In genomic region chr1:53951697-53952096, GRCh38 we compare ENCODE assay signal across 21 cellular contexts. TPM values are rescaled to one million over a fixed set of nuclear protein-coding genes. Genes with fewer than 3 reads are reported as not detected.
DNase-seq lines count a peak whose midpoint lies in the region; ATAC-seq and TF ChIP-seq lines count a peak whose summit lies in the region.
"Had no signal": no experiment of that assay in that cellular context is flagged by ENCODE, and none has a peak within 500 bp of the region (broad histone marks: within the 10 kb centered on the region; RNA-seq: fewer than 3 reads in every experiment).

No MANE protein-coding gene starts in this region.

- no peak overlapping the region for H3K4me3 ChIP-seq in BE2C (ENCODE audit: low read depth, low read length)
- H3K4me3 ChIP-seq in mesendoderm (ENCODE audit: low read length) = no peak overlapping the region
- H3K4me3 ChIP-seq: A549; BLaER1 treated with 17β-estradiol and CSF1 and Interleukin-3, amounts not matched to agents 10 nM and 100 nM; MG63; SJCRH30 had no signal

- no peak overlapping the region for H2BK5ac ChIP-seq in mesendoderm (ENCODE audit: low read length)

- no peak overlapping the region for H3K4me2 ChIP-seq in mesendoderm (ENCODE audit: low read length)
- H3K4me2 ChIP-seq: A549; BLaER1 treated with 17β-estradiol and CSF1 and Interleukin-3, amounts not matched to agents 10 nM and 100 nM had no signal

- no peak overlapping the region for H3K4ac ChIP-seq in mesendoderm (ENCODE audit: low read depth, low read length)

- H3K18ac ChIP-seq in mesendoderm (ENCODE audit: low read length) = no peak overlapping the region

- H3K36me3 ChIP-seq in BE2C (no peaks in the 10 kb centered on the region), mesendoderm (ENCODE audit: control insufficient read depth, insufficient read depth, low read length) (no peaks in the 10 kb centered on the region)

- H3K36me3 Mint-ChIP-seq in WTC11 = peaks cover 24% of the 10 kb centered on the region

- H3K79me1 ChIP-seq in mesendoderm (ENCODE audit: low read length) = peaks cover 20% of the 10 kb centered on the region

- no peak overlapping the region for H2BK120ac ChIP-seq in mesendoderm (ENCODE audit: low read depth, low read length)

- H3K56ac ChIP-seq in mesendoderm (ENCODE audit: low read length) = no peak overlapping the region

- H3K27me3 ChIP-seq in BE2C (no peaks in the 10 kb centered on the region), mesendoderm (ENCODE audit: insufficient read depth, low read length, poor library complexity) (no peaks in the 10 kb centered on the region)
- H3K27me3 ChIP-seq: BLaER1 treated with 17β-estradiol and CSF1 and Interleukin-3, amounts not matched to agents 10 nM and 100 nM; MG63; SJCRH30 had no signal

- H2BK15ac ChIP-seq in mesendoderm (replicated peaks; ENCODE audit: low read depth) = no peak overlapping the region

- H3K27ac ChIP-seq in mesendoderm (ENCODE audit: low read depth, low read length) = no peak overlapping the region
- H3K27ac ChIP-seq in caudate nucleus (ENCODE audit: low read depth, low read length) = no peak overlapping the region
- H3K27ac ChIP-seq: A549; BLaER1 treated with 17β-estradiol and CSF1 and Interleukin-3, amounts not matched to agents 10 nM and 100 nM; SJCRH30 had no signal

- no peaks in the 10 kb centered on the region for H3K27me3 Mint-ChIP-seq in WTC11 (ENCODE audit: low read depth)
- H3K27me3 Mint-ChIP-seq: CD8-positive, alpha-beta memory T cell had no signal

- no peak overlapping the region for H3K9ac ChIP-seq in mesendoderm (ENCODE audit: low read length)

- CTCF ChIA-PET in WTC11 (lab: Charles Lee) = interaction anchor here (1.2 to 3.1 kb wide), 3 partner anchors 40 to 91 kb away, joined by 5 to 18 read pairs (median 11); no protein-coding TSS in a partner anchor

- WGBS in mesendoderm (ENCODE audit: extremely low coverage, insufficient coverage, low lambda C conversion rate) = no CpG with 5 or more reads among the region's 5 CpGs

- H3K4me1 ChIP-seq in BE2C = no peaks in the 10 kb centered on the region
- peaks cover 3% of the 10 kb centered on the region for H3K4me1 ChIP-seq in mesendoderm (ENCODE audit: control insufficient read depth, low read depth, low read length)

- peak overlapping the region; percentile 92 for H3K27ac Mint-ChIP-seq in WTC11

- no peaks in the 10 kb centered on the region for H3K9me3 Mint-ChIP-seq in WTC11
- H3K9me3 Mint-ChIP-seq: CD8-positive, alpha-beta memory T cell had no signal

- no peaks in the 10 kb centered on the region for H3K9me3 ChIP-seq in BE2C
- H3K9me3 ChIP-seq: A549; BLaER1 treated with 17β-estradiol and CSF1 and Interleukin-3, amounts not matched to agents 10 nM and 100 nM; MG63; SJCRH30 had no signal

- no peak overlapping the region for H2AK5ac ChIP-seq in mesendoderm (ENCODE audit: low read length)

- no peak overlapping the region for H3K23ac ChIP-seq in mesendoderm (ENCODE audit: low read length)

- peaks cover 21% of the 10 kb centered on the region for H3K79me2 ChIP-seq in mesendoderm (ENCODE audit: control insufficient read depth, insufficient read depth, low read length)

- no peak overlapping the region for H3K4me3 Mint-ChIP-seq in WTC11
- H3K4me3 Mint-ChIP-seq: CD8-positive, alpha-beta memory T cell had no signal

- DNase-seq in BE2C (peak; percentile 5), NCI-H82 (lab: John Stamatoyannopoulos, UW) (peak; percentile 88), WTC11 (ENCODE audit: low spot score) (no peak), mesendoderm (peak; percentile 44), caudate nucleus (lab: John Stamatoyannopoulos, UW) (no peak), GM10266 (ENCODE audit: extremely low spot score) (no peak), NCI-H69 (lab: John Stamatoyannopoulos, UW) (no peak)
- DNase-seq: CD8-positive, alpha-beta memory T cell; MG63; NCI-H1092; NCI-H1436 treated with DMSO at 0.1 percent for 48 hours; NCI-H2029; NCI-H446; PC-3; SJCRH30; SW 1271 had no signal

- TF ChIP-seq CTCF in BE2C (IDR thresholded peaks at IDR 0.05; ENCODE audit: low read depth, low read length) (no peak), WTC11 (IDR thresholded peaks at IDR 0.05) (no peak), GM10266 (IDR thresholded peaks at IDR 0.05; ENCODE audit: control insufficient read depth, insufficient read depth, low read depth, missing control alignments) (no peak)

- no peak overlapping the region for H4K5ac ChIP-seq in mesendoderm (ENCODE audit: low read length)

- POLR2A ChIA-PET in WTC11 (lab: Charles Lee) = no interaction called here

- ATAC-seq in WTC11 (no peak), HG03039 (IDR thresholded peaks at IDR 0.05; ENCODE audit: unreplicated experiment) (no peak)
- ATAC-seq: A549, PC-3 had no signal

- no peak overlapping the region for H4K8ac ChIP-seq in mesendoderm (ENCODE audit: low read depth, low read length)

- peaks cover 49% of the 10 kb centered on the region for H3K4me1 Mint-ChIP-seq in WTC11

TF ChIP-seq in WTC11, 78 proteins besides CTCF, POLR2A, EP300 and RAD21 (continues in another document):
- TF ChIP-seq ETV6 (CRISPR knock-in tag; IDR thresholded peaks at IDR 0.05) = no peak
- no peak for TF ChIP-seq MLX (CRISPR knock-in tag; IDR thresholded peaks at IDR 0.05)
- no peak for TF ChIP-seq SP1 (CRISPR knock-in tag; conservative IDR thresholded peaks at IDR 0.05)
- no peak for TF ChIP-seq FOXK1 (CRISPR knock-in tag; IDR thresholded peaks at IDR 0.05)
- TF ChIP-seq OVOL2 (CRISPR knock-in tag; IDR thresholded peaks at IDR 0.05; ENCODE audit: borderline replicate concordance) = no peak
- no peak for TF ChIP-seq NR2C2 (CRISPR knock-in tag; IDR thresholded peaks at IDR 0.05)
- no peak for TF ChIP-seq TEAD4 (CRISPR knock-in tag; IDR thresholded peaks at IDR 0.05)
- no peak for TF ChIP-seq IRF2 (CRISPR knock-in tag; IDR thresholded peaks at IDR 0.05; ENCODE audit: borderline replicate concordance, low read depth)
- no peak for TF ChIP-seq ELF4 (CRISPR knock-in tag; IDR thresholded peaks at IDR 0.05; ENCODE audit: low read depth)
- TF ChIP-seq ARID4B (CRISPR knock-in tag; IDR thresholded peaks at IDR 0.05; ENCODE audit: borderline replicate concordance) = no peak

RNA-seq across cellular contexts. Expression of gene LRRC42, which starts 5.5 kb away (rescaled TPM):
- polyA plus RNA-seq in BE2C (2012; ENCODE audit: insufficient read depth, insufficient read length, low read depth) = 7.5 TPM
- total RNA-seq in WTC11 (2021) = 38.1 to 39.1 TPM (median 38.6 TPM) in 3 replicates
- polyA plus RNA-seq in mesendoderm (2013, experiment 1 of 2) = 33.7 TPM
- 35.5 TPM for polyA plus RNA-seq in mesendoderm (2013, experiment 2 of 2)

RNA-seq across cellular contexts. Expression of gene IFT25, which starts 6.2 kb away (rescaled TPM):
- 0.65 TPM for polyA plus RNA-seq in BE2C (2012; ENCODE audit: insufficient read depth, insufficient read length, low read depth)
- 22.6 to 27.9 TPM (median 26.3 TPM) in 3 replicates for total RNA-seq in WTC11 (2021)
- 39.6 TPM for polyA plus RNA-seq in mesendoderm (2013, experiment 1 of 2)
- 38.7 TPM for polyA plus RNA-seq in mesendoderm (2013, experiment 2 of 2)

RNA-seq across cellular contexts. Expression of gene DIO1, which starts 57.7 kb away (rescaled TPM):
- not detected for polyA plus RNA-seq in BE2C (2012; ENCODE audit: insufficient read depth, insufficient read length, low read depth)
- 0.23 TPM in 1 of 3 replicates, not detected in the others for total RNA-seq in WTC11 (2021)
- polyA plus RNA-seq in mesendoderm (2013, experiment 1 of 2) = not detected
- not detected for polyA plus RNA-seq in mesendoderm (2013, experiment 2 of 2)
- total RNA-seq: CD8-positive, alpha-beta memory T cell; H1; HT-29; PC-3; SJCRH30 had no signal
- polyA plus RNA-seq: CD8-positive, alpha-beta memory T cell had no signal

Comparison
In these comparisons a context has a peak if more than half of its experiments do, and no peak if none do; other contexts are left out.
1. DNase-seq: peak in BE2C (single experiment), NCI-H82 (single experiment) and mesendoderm (single experiment); none in WTC11 (single experiment), caudate nucleus (0 of 61), GM10266 (single experiment) and NCI-H69 (single experiment).